In genomic region chr10:17368708-17369272, GRCh38 we compare ENCODE assay signal across 14 cellular contexts.
"Had no signal": no experiment of that assay in that cellular context is flagged by ENCODE, and none has a peak within 500 bp of the region (broad histone marks: within the 10 kb centered on the region; RNA-seq: fewer than 3 reads in every experiment).

No MANE protein-coding gene starts in this region.

- H3K9me3 ChIP-seq: psoas muscle, testis had no signal

- H3K4me1 ChIP-seq: psoas muscle, sigmoid colon, testis had no signal

- H3K36me3 ChIP-seq: sigmoid colon had no signal

- H3K27ac ChIP-seq: coronary artery, psoas muscle, sigmoid colon, testis had no signal

- H3K4me3 ChIP-seq: coronary artery, psoas muscle, sigmoid colon, testis had no signal

- H3K27me3 ChIP-seq: sigmoid colon, testis had no signal

- H3K4me3 Mint-ChIP-seq: activated B cell treated with CpG ODN at 0.5 μM for 24 hours; nephron progenitor cell; stimulated activated naive CD8-positive, alpha-beta T cell treated with anti-CD3 and anti-CD28 coated beads, Interleukin-15, Interleukin-2, amounts not matched to agents 100 ng/mL and 50 ng/mL, for 24 hours; T-helper 17 cell had no signal

- H3K4me1 Mint-ChIP-seq: activated B cell treated with CpG ODN at 0.5 μM for 24 hours, T-helper 17 cell had no signal

- H3K27ac Mint-ChIP-seq: activated B cell treated with CpG ODN at 0.5 μM for 24 hours; nephron progenitor cell; stimulated activated naive CD8-positive, alpha-beta T cell treated with anti-CD3 and anti-CD28 coated beads, Interleukin-15, Interleukin-2, amounts not matched to agents 100 ng/mL and 50 ng/mL, for 24 hours; T-helper 17 cell had no signal

- DNase-seq: activated B cell treated with CpG ODN at 0.5 μM for 24 hours; activated effector memory CD4-positive, alpha-beta T cell treated with Interleukin-2 at 50 U/mL for 16 hours; caudate nucleus; effector CD4-positive, alpha-beta T cell; kidney; left ventricle myocardium superior; mesendoderm; nephron progenitor cell; psoas muscle; sigmoid colon; T-helper 17 cell; testis had no signal

- ATAC-seq: left ventricle myocardium superior, psoas muscle, T-helper 17 cell had no signal

- H3K27me3 Mint-ChIP-seq: activated B cell treated with CpG ODN at 0.5 μM for 24 hours; stimulated activated naive CD8-positive, alpha-beta T cell treated with anti-CD3 and anti-CD28 coated beads, Interleukin-15, Interleukin-2, amounts not matched to agents 100 ng/mL and 50 ng/mL, for 24 hours; T-helper 17 cell had no signal
